ENCODE assay signal across 35 cellular contexts in genomic region chr2:149534674-149535073, GRCh38.
"Had no signal": no experiment of that assay in that cellular context is flagged by ENCODE, and none has a peak within 500 bp of the region (broad histone marks: within the 10 kb centered on the region; RNA-seq: fewer than 3 reads in every experiment).

No MANE protein-coding gene starts in this region.

- H3K4me1 Mint-ChIP-seq: activated B cell treated with CpG ODN at 0.5 μM for 24 hours had no signal

- H3K27ac Mint-ChIP-seq: activated B cell treated with CpG ODN at 0.5 μM for 24 hours; activated CD4-positive, alpha-beta memory T cell treated with anti-CD3 and anti-CD28 coated beads for 36 hours; activated CD4-positive, alpha-beta T cell treated with anti-CD3 and anti-CD28 coated beads, Interleukin-2, amount 10 ng/mL, durations not matched to agents 24 days and 14 days; activated CD8-positive, alpha-beta T cell treated with anti-CD3 and anti-CD28 coated beads for 36 hours; activated naive CD4-positive, alpha-beta T cell treated with anti-CD3 and anti-CD28 coated beads, Interleukin-2, amount 10 ng/mL, durations not matched to agents 7 days and 5 days; activated naive CD4-positive, alpha-beta T cell treated with anti-CD3 and anti-CD28 coated beads, Interleukin-2, amount 50 U/mL, for 24 hours; activated naive CD8-positive, alpha-beta T cell; activated naive CD8-positive, alpha-beta T cell treated with anti-CD3 and anti-CD28 coated beads, Interleukin-2, amount 10 ng/mL, durations not matched to agents 7 days and 5 days; activated naive CD8-positive, alpha-beta T cell treated with anti-CD3 and anti-CD28 coated beads, Interleukin-2, amount 50 U/mL, for 24 hours; activated T-helper 2 cell treated with anti-CD3 and anti-CD28 coated beads, Interferon-gamma antibody, Interleukin-2, Interleukin-4, amounts not matched to agents 10 μg/mL and 5 μg/mL and 100 μg/mL, durations not matched to agents 14 hours and 24 hours and 36 hours; brain; T-helper 1 cell treated with Interleukin-12 subunit alpha and Interleukin-12 subunit beta and Interleukin-4 antibody, amounts not matched to agents 30 μg/mL and 1 μg/mL, for 36 hours; T-helper 2 cell treated with Interferon-gamma antibody and Interleukin-4, amounts not matched to agents 5 μg/mL and 100 μg/mL, for 36 hours had no signal

- H3K4me3 Mint-ChIP-seq: activated B cell treated with CpG ODN at 0.5 μM for 24 hours; activated CD4-positive, alpha-beta memory T cell treated with anti-CD3 and anti-CD28 coated beads for 36 hours; activated CD4-positive, alpha-beta T cell treated with anti-CD3 and anti-CD28 coated beads, Interleukin-2, amount 10 ng/mL, durations not matched to agents 24 days and 14 days; activated CD8-positive, alpha-beta T cell treated with anti-CD3 and anti-CD28 coated beads for 36 hours; activated naive CD4-positive, alpha-beta T cell treated with anti-CD3 and anti-CD28 coated beads, Interleukin-2, amount 10 ng/mL, durations not matched to agents 7 days and 5 days; activated naive CD4-positive, alpha-beta T cell treated with anti-CD3 and anti-CD28 coated beads, Interleukin-2, amount 50 U/mL, for 24 hours; activated naive CD8-positive, alpha-beta T cell; activated naive CD8-positive, alpha-beta T cell treated with anti-CD3 and anti-CD28 coated beads, Interleukin-2, amount 10 ng/mL, durations not matched to agents 7 days and 5 days; activated naive CD8-positive, alpha-beta T cell treated with anti-CD3 and anti-CD28 coated beads, Interleukin-2, amount 50 U/mL, for 24 hours; brain; T-helper 1 cell treated with Interleukin-12 subunit alpha and Interleukin-12 subunit beta and Interleukin-4 antibody, amounts not matched to agents 30 μg/mL and 1 μg/mL, for 36 hours; T-helper 2 cell treated with Interferon-gamma antibody and Interleukin-4, amounts not matched to agents 5 μg/mL and 100 μg/mL, for 36 hours had no signal

- H3K4me3 ChIP-seq: ascending aorta, cardiac muscle cell had no signal

- H3K9me3 Mint-ChIP-seq: activated B cell treated with CpG ODN at 0.5 μM for 24 hours; activated CD4-positive, alpha-beta memory T cell treated with anti-CD3 and anti-CD28 coated beads for 36 hours; activated CD8-positive, alpha-beta T cell treated with anti-CD3 and anti-CD28 coated beads for 36 hours; activated naive CD4-positive, alpha-beta T cell treated with anti-CD3 and anti-CD28 coated beads, Interleukin-2, amount 10 ng/mL, durations not matched to agents 7 days and 5 days; activated naive CD4-positive, alpha-beta T cell treated with anti-CD3 and anti-CD28 coated beads, Interleukin-2, amount 50 U/mL, for 24 hours; activated naive CD8-positive, alpha-beta T cell treated with anti-CD3 and anti-CD28 coated beads, Interleukin-2, amount 50 U/mL, for 24 hours; activated T-helper 2 cell treated with anti-CD3 and anti-CD28 coated beads, Interferon-gamma antibody, Interleukin-2, Interleukin-4, amounts not matched to agents 10 μg/mL and 5 μg/mL and 100 μg/mL, durations not matched to agents 14 hours and 24 hours and 36 hours; brain; T-helper 1 cell treated with Interleukin-12 subunit alpha and Interleukin-12 subunit beta and Interleukin-4 antibody, amounts not matched to agents 30 μg/mL and 1 μg/mL, for 36 hours; T-helper 2 cell treated with Interferon-gamma antibody and Interleukin-4, amounts not matched to agents 5 μg/mL and 100 μg/mL, for 36 hours had no signal

- H3K36me3 Mint-ChIP-seq: activated CD4-positive, alpha-beta memory T cell treated with anti-CD3 and anti-CD28 coated beads for 36 hours; activated naive CD4-positive, alpha-beta T cell treated with anti-CD3 and anti-CD28 coated beads, Interleukin-2, amount 10 ng/mL, durations not matched to agents 7 days and 5 days; activated naive CD4-positive, alpha-beta T cell treated with anti-CD3 and anti-CD28 coated beads, Interleukin-2, amount 50 U/mL, for 24 hours; activated naive CD8-positive, alpha-beta T cell; brain had no signal

- H3K36me3 ChIP-seq: ascending aorta, cardiac muscle cell had no signal

- H3K27me3 ChIP-seq: ascending aorta, cardiac muscle cell had no signal

- FAIRE-seq: bronchial epithelial cell, TTC549 had no signal

- DNase-seq: activated B cell treated with CpG ODN at 0.5 μM for 24 hours; activated CD4-positive, alpha-beta memory T cell treated with anti-CD3 and anti-CD28 coated beads for 36 hours; activated CD4-positive, alpha-beta T cell treated with anti-CD3 and anti-CD28 coated beads for 4 hours; activated CD4-positive, alpha-beta T cell treated with anti-CD3 and anti-CD28 coated beads, Interleukin-2, amount 10 ng/mL, durations not matched to agents 24 days and 14 days; activated CD4-positive, alpha-beta T cell treated with anti-CD3 and anti-CD28 coated beads, Interleukin-2, amount 50 U/mL, for 1 hour; activated CD4-positive, alpha-beta T cell treated with anti-CD3 and anti-CD28 coated beads, Interleukin-2, amount 50 U/mL, for 4 hours; activated CD4-positive, CD25-positive, alpha-beta regulatory T cell treated with anti-CD3 and anti-CD28 coated beads, Interleukin-2, amount 50 U/mL, for 72 hours; activated CD8-positive, alpha-beta memory T cell treated with anti-CD3 and anti-CD28 coated beads, Interleukin-2, amount 50 U/mL, for 4 hours; activated CD8-positive, alpha-beta T cell treated with anti-CD3 and anti-CD28 coated beads for 36 hours; activated effector memory CD4-positive, alpha-beta T cell treated with Interleukin-2 at 50 U/mL for 16 hours; activated gamma-delta T cell; activated naive CD4-positive, alpha-beta T cell treated with anti-CD3 and anti-CD28 coated beads, Interleukin-2, amount 10 ng/mL, durations not matched to agents 7 days and 5 days; activated naive CD4-positive, alpha-beta T cell treated with Interleukin-2 at 50 U/mL for 16 hours; activated naive CD8-positive, alpha-beta T cell treated with anti-CD3 and anti-CD28 coated beads, Interleukin-2, amount 10 ng/mL, durations not matched to agents 7 days and 5 days; activated naive CD8-positive, alpha-beta T cell treated with anti-CD3 and anti-CD28 coated beads, Interleukin-2, amount 50 U/mL, for 24 hours; activated T-cell treated with anti-CD3 and anti-CD28 coated beads for 4 hours; activated T-cell treated with anti-CD3 and anti-CD28 coated beads, Interleukin-2, amount 50 U/mL, for 1 hour; activated T-cell treated with anti-CD3 and anti-CD28 coated beads, Interleukin-2, amount 50 U/mL, for 48 hours; amygdala; anterior cingulate cortex; caudate nucleus; T-helper 1 cell; T-helper 2 cell; T-helper 9 cell had no signal

- ATAC-seq: activated CD8-positive, alpha-beta T cell treated with anti-CD3 and anti-CD28 coated beads for 36 hours; activated naive CD8-positive, alpha-beta T cell treated with anti-CD3 and anti-CD28 coated beads, Interleukin-2, amount 50 U/mL, for 24 hours had no signal

- H3K27me3 Mint-ChIP-seq: activated CD4-positive, alpha-beta memory T cell treated with anti-CD3 and anti-CD28 coated beads for 36 hours; activated naive CD4-positive, alpha-beta T cell treated with anti-CD3 and anti-CD28 coated beads, Interleukin-2, amount 10 ng/mL, durations not matched to agents 7 days and 5 days; activated naive CD4-positive, alpha-beta T cell treated with anti-CD3 and anti-CD28 coated beads, Interleukin-2, amount 50 U/mL, for 24 hours; activated naive CD8-positive, alpha-beta T cell; activated naive CD8-positive, alpha-beta T cell treated with anti-CD3 and anti-CD28 coated beads, Interleukin-2, amount 50 U/mL, for 24 hours had no signal

- H3K27ac ChIP-seq: ascending aorta, cardiac muscle cell, VCaP had no signal

- H3K4me1 ChIP-seq: ascending aorta had no signal

- H3K9me3 ChIP-seq: ascending aorta had no signal
